8 cellular contexts compared by ENCODE assay signal in the genomic region with DNA sequence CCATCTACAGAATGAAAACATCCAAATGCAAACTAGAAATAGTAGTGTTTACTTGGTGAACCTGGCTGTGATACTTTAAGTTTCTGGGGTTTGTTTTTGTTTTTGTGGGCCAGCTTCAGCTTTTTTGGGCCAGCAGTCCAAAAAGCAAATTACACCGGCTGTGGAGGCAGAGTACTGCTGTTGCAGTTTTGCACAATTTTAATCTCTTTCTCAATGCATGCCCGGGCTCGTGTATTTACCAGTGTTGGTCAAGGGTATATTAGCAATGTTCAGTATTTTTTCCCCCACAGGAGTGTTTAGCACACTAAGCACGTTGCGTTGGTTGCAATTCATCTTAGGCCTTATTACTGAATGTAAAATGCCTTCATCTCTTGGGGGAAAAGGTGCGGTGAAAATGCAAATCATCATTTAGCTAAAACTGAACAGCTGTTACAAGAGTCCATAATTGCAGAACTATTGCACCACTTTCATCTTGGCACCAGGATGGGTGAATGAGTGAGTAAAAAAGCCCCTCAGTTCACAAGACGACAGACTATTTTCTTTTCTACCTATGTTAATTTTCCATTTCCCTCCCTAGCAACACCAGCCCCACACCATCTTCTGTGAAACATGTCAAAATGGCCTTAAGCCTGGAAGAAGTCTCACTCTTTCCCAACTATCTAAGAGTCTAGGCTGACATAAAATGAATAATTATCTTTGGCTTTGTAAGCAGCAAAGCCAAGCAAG. TPM values are rescaled to one million over a fixed set of nuclear protein-coding genes. Genes with fewer than 3 reads are reported as not detected.
DNase-seq lines count a peak whose midpoint lies in the region; ATAC-seq, FAIRE-seq and TF ChIP-seq lines count a peak whose summit lies in the region.

No MANE protein-coding gene starts in this region.

- peak overlapping the region; percentile 95 for H3K4me3 Mint-ChIP-seq in WTC11

- H3K27me3 ChIP-seq in rectal smooth muscle tissue (ENCODE audit: control insufficient read depth, insufficient read depth, low read length): no peaks in the 10 kb centered on the region

- H3K27me3 Mint-ChIP-seq in WTC11 (ENCODE audit: low read depth): peaks cover 7% of the 10 kb centered on the region

- TF ChIP-seq CTCF in AG04449 (IDR thresholded peaks at IDR 0.05; ENCODE audit: insufficient read depth, low read length, missing control alignments): no peak
- TF ChIP-seq CTCF in WTC11 (IDR thresholded peaks at IDR 0.05): no peak
- no peak for TF ChIP-seq CTCF in foreskin fibroblast (IDR thresholded peaks at IDR 0.05; ENCODE audit: low read depth, low read length)

- H3K36me3 Mint-ChIP-seq in WTC11: no peaks in the 10 kb centered on the region

- no peak for ATAC-seq in WTC11
- ATAC-seq in HG03196 (IDR thresholded peaks at IDR 0.05; ENCODE audit: unreplicated experiment): no peak

- peak overlapping the region; percentile 94 for H3K27ac ChIP-seq in rectal smooth muscle tissue (ENCODE audit: low read depth, low read length)

- H3K4me1 Mint-ChIP-seq in WTC11: peaks cover 14% of the 10 kb centered on the region

- H3K9me3 Mint-ChIP-seq in WTC11: no peaks in the 10 kb centered on the region

- FAIRE-seq in GM18507 (lab: Jason Lieb, UNC): peak; percentile 39

- peak overlapping the region; percentile 25 for H3K9ac ChIP-seq in rectal smooth muscle tissue (ENCODE audit: low read length)

- H3K36me3 ChIP-seq in rectal smooth muscle tissue (ENCODE audit: control insufficient read depth, insufficient read depth, low read length): no peaks in the 10 kb centered on the region

- H3K4me3 ChIP-seq in AG04449 (ENCODE audit: low read depth, low read length) (peak overlapping the region; percentile 91), foreskin fibroblast (ENCODE audit: low read depth in 1 of 2, low read length in 2 of 2) (peak overlapping the region; percentile 59 to 65), rectal smooth muscle tissue (ENCODE audit: low read length) (peak overlapping the region; percentile 77)

- CTCF ChIA-PET in AG04449 (lab: Yijun Ruan, JAX) (interaction anchor here (1.5 to 1.9 kb wide), 2 partner anchors 35 to 41 kb away, joined by 3 to 5 read pairs; a partner anchor contains a TSS), WTC11 (lab: Charles Lee) (no interaction called here)

- POLR2A ChIA-PET in AG04449 (lab: Yijun Ruan, JAX) (no interaction called here), WTC11 (lab: Charles Lee) (interaction anchor here (1.7 kb wide), 1 partner anchor 42 kb away, joined by 15 read pairs; a partner anchor contains a TSS)

- H3K27ac Mint-ChIP-seq in WTC11: peak overlapping the region; percentile 92; the same call in 1 of the 2 replicates

- no peak for DNase-seq in AG04449 (ENCODE audit: low read depth, low spot score)
- DNase-seq in GM18507 (ENCODE audit: extremely low spot score, insufficient read length, low read depth): no peak
- no peak for DNase-seq in WTC11 (ENCODE audit: low spot score)
- peak in 1 of 2 donors; percentile 39 for DNase-seq in foreskin fibroblast
- no peak for DNase-seq in GOT3 (lab: John Stamatoyannopoulos, UW)
- DNase-seq in glomerular visceral epithelial cell (ENCODE audit: extremely low spot score): no peak

- peaks cover 10% of the 10 kb centered on the region for H3K4me1 ChIP-seq in rectal smooth muscle tissue (ENCODE audit: control insufficient read depth, insufficient read depth, low read length)

TF ChIP-seq in WTC11, 78 proteins besides CTCF, POLR2A, EP300 and RAD21:
- TF ChIP-seq SMAD4 (CRISPR knock-in tag; IDR thresholded peaks at IDR 0.05) (no peak), ZBTB21 (CRISPR knock-in tag; IDR thresholded peaks at IDR 0.05; ENCODE audit: borderline replicate concordance) (no peak), GTF2I (CRISPR knock-in tag; conservative IDR thresholded peaks at IDR 0.05) (no peak), ZNF671 (CRISPR knock-in tag; IDR thresholded peaks at IDR 0.05) (no peak), ZNF317 (CRISPR knock-in tag; IDR thresholded peaks at IDR 0.05; ENCODE audit: borderline replicate concordance, low read depth) (no peak), RORB (CRISPR knock-in tag; IDR thresholded peaks at IDR 0.05) (no peak), NR2C2 (CRISPR knock-in tag; IDR thresholded peaks at IDR 0.05) (no peak)
- TF ChIP-seq, protein P1, sequence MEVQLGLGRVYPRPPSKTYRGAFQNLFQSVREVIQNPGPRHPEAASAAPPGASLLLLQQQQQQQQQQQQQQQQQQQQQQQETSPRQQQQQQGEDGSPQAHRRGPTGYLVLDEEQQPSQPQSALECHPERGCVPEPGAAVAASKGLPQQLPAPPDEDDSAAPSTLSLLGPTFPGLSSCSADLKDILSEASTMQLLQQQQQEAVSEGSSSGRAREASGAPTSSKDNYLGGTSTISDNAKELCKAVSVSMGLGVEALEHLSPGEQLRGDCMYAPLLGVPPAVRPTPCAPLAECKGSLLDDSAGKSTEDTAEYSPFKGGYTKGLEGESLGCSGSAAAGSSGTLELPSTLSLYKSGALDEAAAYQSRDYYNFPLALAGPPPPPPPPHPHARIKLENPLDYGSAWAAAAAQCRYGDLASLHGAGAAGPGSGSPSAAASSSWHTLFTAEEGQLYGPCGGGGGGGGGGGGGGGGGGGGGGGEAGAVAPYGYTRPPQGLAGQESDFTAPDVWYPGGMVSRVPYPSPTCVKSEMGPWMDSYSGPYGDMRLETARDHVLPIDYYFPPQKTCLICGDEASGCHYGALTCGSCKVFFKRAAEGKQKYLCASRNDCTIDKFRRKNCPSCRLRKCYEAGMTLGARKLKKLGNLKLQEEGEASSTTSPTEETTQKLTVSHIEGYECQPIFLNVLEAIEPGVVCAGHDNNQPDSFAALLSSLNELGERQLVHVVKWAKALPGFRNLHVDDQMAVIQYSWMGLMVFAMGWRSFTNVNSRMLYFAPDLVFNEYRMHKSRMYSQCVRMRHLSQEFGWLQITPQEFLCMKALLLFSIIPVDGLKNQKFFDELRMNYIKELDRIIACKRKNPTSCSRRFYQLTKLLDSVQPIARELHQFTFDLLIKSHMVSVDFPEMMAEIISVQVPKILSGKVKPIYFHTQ (CRISPR knock-in tag; IDR thresholded peaks at IDR 0.05): no peak

RNA-seq across cellular contexts. Expression of a gene that starts 1.8 kb away (rescaled TPM):
- total RNA-seq in WTC11 (2021): 19.5 to 21.6 TPM (median 20.1 TPM) in 3 replicates

RNA-seq across cellular contexts. Expression of a gene that starts 41.6 kb away (rescaled TPM):
- 24.3 to 27.9 TPM (median 25.7 TPM) in 3 replicates for total RNA-seq in WTC11 (2021)
